In genomic region chr15:65354835-65355172, GRCh38 we compare ENCODE assay signal across 1 cellular context.
TF ChIP-seq lines count a peak whose summit lies in the region.

No MANE protein-coding gene starts in this region.

TF ChIP-seq in H1, 55 proteins besides CTCF, POLR2A, EP300 and RAD21:
- TF ChIP-seq KDM1A (IDR thresholded peaks at IDR 0.05; ENCODE audit: borderline replicate concordance, low read length) (no peak), POLR2AphosphoS5 (IDR thresholded peaks at IDR 0.05; ENCODE audit: low read depth, low read length) (no peak), BRCA1 (IDR thresholded peaks at IDR 0.05; ENCODE audit: low read depth, low read length) (no peak)
